ENCODE assay signal across 27 cellular contexts in genomic region chr2:159114835-159115234, GRCh38.
"Had no signal": no experiment of that assay in that cellular context is flagged by ENCODE, and none has a peak within 500 bp of the region (broad histone marks: within the 10 kb centered on the region; RNA-seq: fewer than 3 reads in every experiment).

No MANE protein-coding gene starts in this region.

- DNase-seq: activated CD4-positive, alpha-beta T cell treated with anti-CD3 and anti-CD28 coated beads, Interleukin-2, amount 10 ng/mL, durations not matched to agents 7 days and 5 days; activated CD4-positive, CD25-positive, alpha-beta regulatory T cell treated with anti-CD3 and anti-CD28 coated beads, Interleukin-2, amount 50 U/mL, for 72 hours; activated CD8-positive, alpha-beta T cell treated with anti-CD3 and anti-CD28 coated beads for 36 hours; activated gamma-delta T cell treated with Interleukin-2 at 50 U/mL for 16 hours; activated naive CD8-positive, alpha-beta T cell treated with anti-CD3 and anti-CD28 coated beads, Interleukin-2, amount 50 U/mL, for 24 hours; activated T-cell treated with anti-CD3 and anti-CD28 coated beads, Interleukin-2, amount 50 U/mL, for 4 hours; amygdala; central memory CD4-positive, alpha-beta T cell; foreskin fibroblast; head of caudate nucleus; hippocampal formation; left cardiac atrium; left ventricle myocardium superior; naive B cell; nucleus accumbens; pancreas; right cardiac atrium; stimulated activated CD4-positive, alpha-beta T cell treated with anti-CD3 and anti-CD28 coated beads, Interleukin-15, amount 100 ng/mL, for 24 hours; stimulated activated CD4-positive, alpha-beta T cell treated with anti-CD3 and anti-CD28 coated beads, Interleukin-2, amount 100 ng/mL, for 24 hours; stimulated activated naive B cell treated with anti-CD40 and anti-IgM and Interleukin-4, amounts not matched to agents 10 μg/mL and 1 μg/mL and 100 μg/mL, for 72 hours; stomach; T1000; tibial artery had no signal

- H3K27me3 ChIP-seq: pancreas, stomach, tibial artery had no signal

- H3K27ac Mint-ChIP-seq: activated CD4-positive, alpha-beta T cell treated with anti-CD3 and anti-CD28 coated beads, Interleukin-2, amount 10 ng/mL, durations not matched to agents 7 days and 5 days; activated CD8-positive, alpha-beta T cell treated with anti-CD3 and anti-CD28 coated beads for 36 hours; activated naive CD4-positive, alpha-beta T cell treated with anti-CD3 and anti-CD28 coated beads, Interleukin-2, amount 50 U/mL, for 24 hours; activated naive CD8-positive, alpha-beta T cell treated with anti-CD3 and anti-CD28 coated beads, Interleukin-2, amount 50 U/mL, for 24 hours; activated T-helper 17 cell treated with anti-CD3 and anti-CD28 coated beads, Interleukin-2, amount 50 U/mL, for 72 hours; stimulated activated naive B cell treated with anti-CD40 and anti-IgM and Interleukin-4, amounts not matched to agents 10 μg/mL and 1 μg/mL and 100 μg/mL, for 72 hours had no signal

- H3K4me1 ChIP-seq: pancreas had no signal

- H3K4me3 Mint-ChIP-seq: activated CD4-positive, alpha-beta T cell treated with anti-CD3 and anti-CD28 coated beads, Interleukin-2, amount 10 ng/mL, durations not matched to agents 7 days and 5 days; activated CD8-positive, alpha-beta T cell treated with anti-CD3 and anti-CD28 coated beads for 36 hours; activated naive CD4-positive, alpha-beta T cell treated with anti-CD3 and anti-CD28 coated beads, Interleukin-2, amount 50 U/mL, for 24 hours; activated naive CD8-positive, alpha-beta T cell treated with anti-CD3 and anti-CD28 coated beads, Interleukin-2, amount 50 U/mL, for 24 hours; activated T-cell treated with anti-CD3 and anti-CD28 coated beads, Interleukin-2, amount 50 U/mL, for 4 hours; activated T-helper 17 cell treated with anti-CD3 and anti-CD28 coated beads, Interleukin-2, amount 50 U/mL, for 72 hours; naive B cell; neural crest cell; stimulated activated naive B cell treated with anti-CD40 and anti-IgM and Interleukin-4, amounts not matched to agents 10 μg/mL and 1 μg/mL and 100 μg/mL, for 72 hours had no signal

- ATAC-seq: activated CD8-positive, alpha-beta T cell treated with anti-CD3 and anti-CD28 coated beads for 36 hours; activated naive CD8-positive, alpha-beta T cell treated with anti-CD3 and anti-CD28 coated beads, Interleukin-2, amount 50 U/mL, for 24 hours; activated T-cell treated with anti-CD3 and anti-CD28 coated beads, Interleukin-2, amount 50 U/mL, for 4 hours; activated T-helper 17 cell treated with anti-CD3 and anti-CD28 coated beads, Interleukin-2, amount 50 U/mL, for 72 hours; esophagus mucosa; left cardiac atrium; left ventricle myocardium superior; pancreas; right cardiac atrium; stimulated activated naive B cell treated with anti-CD40 and anti-IgM and Interleukin-4, amounts not matched to agents 10 μg/mL and 1 μg/mL and 100 μg/mL, for 72 hours had no signal

- H3K9me3 ChIP-seq: pancreas, stomach had no signal

- H3K4me1 Mint-ChIP-seq: activated naive CD8-positive, alpha-beta T cell treated with anti-CD3 and anti-CD28 coated beads, Interleukin-2, amount 50 U/mL, for 24 hours; activated T-helper 17 cell treated with anti-CD3 and anti-CD28 coated beads, Interleukin-2, amount 50 U/mL, for 72 hours had no signal

- H3K36me3 Mint-ChIP-seq: activated naive CD4-positive, alpha-beta T cell treated with anti-CD3 and anti-CD28 coated beads, Interleukin-2, amount 50 U/mL, for 24 hours; naive B cell; stimulated activated naive B cell treated with anti-CD40 and anti-IgM and Interleukin-4, amounts not matched to agents 10 μg/mL and 1 μg/mL and 100 μg/mL, for 72 hours had no signal

- H3K36me3 ChIP-seq: pancreas, tibial artery had no signal

- H3K4me3 ChIP-seq: pancreas, stomach, tibial artery had no signal

- H3K27ac ChIP-seq: pancreas, stomach, tibial artery had no signal

- H3K9me3 Mint-ChIP-seq: activated CD4-positive, alpha-beta T cell treated with anti-CD3 and anti-CD28 coated beads, Interleukin-2, amount 10 ng/mL, durations not matched to agents 7 days and 5 days; activated CD8-positive, alpha-beta T cell treated with anti-CD3 and anti-CD28 coated beads for 36 hours; activated naive CD4-positive, alpha-beta T cell treated with anti-CD3 and anti-CD28 coated beads, Interleukin-2, amount 50 U/mL, for 24 hours; activated naive CD8-positive, alpha-beta T cell treated with anti-CD3 and anti-CD28 coated beads, Interleukin-2, amount 50 U/mL, for 24 hours; activated T-cell treated with anti-CD3 and anti-CD28 coated beads, Interleukin-2, amount 50 U/mL, for 4 hours; activated T-helper 17 cell treated with anti-CD3 and anti-CD28 coated beads, Interleukin-2, amount 50 U/mL, for 72 hours; neural crest cell; stimulated activated naive B cell treated with anti-CD40 and anti-IgM and Interleukin-4, amounts not matched to agents 10 μg/mL and 1 μg/mL and 100 μg/mL, for 72 hours had no signal

- H3K27me3 Mint-ChIP-seq: activated CD4-positive, alpha-beta T cell treated with anti-CD3 and anti-CD28 coated beads, Interleukin-2, amount 10 ng/mL, durations not matched to agents 7 days and 5 days; activated naive CD4-positive, alpha-beta T cell treated with anti-CD3 and anti-CD28 coated beads, Interleukin-2, amount 50 U/mL, for 24 hours; activated naive CD8-positive, alpha-beta T cell treated with anti-CD3 and anti-CD28 coated beads, Interleukin-2, amount 50 U/mL, for 24 hours; stimulated activated naive B cell treated with anti-CD40 and anti-IgM and Interleukin-4, amounts not matched to agents 10 μg/mL and 1 μg/mL and 100 μg/mL, for 72 hours had no signal
